ENCODE assay signal across 26 cellular contexts in genomic region chr14:88802596-88802995, GRCh38. TPM values are rescaled to one million over a fixed set of nuclear protein-coding genes. Genes with fewer than 3 reads are reported as not detected.
A peak's percentile ranks its signal among the peaks of the same experiment; 100 is the strongest.
DNase-seq lines count a peak whose midpoint lies in the region; ATAC-seq, FAIRE-seq and TF ChIP-seq lines count a peak whose summit lies in the region.
"Had no signal": no experiment of that assay in that cellular context is flagged by ENCODE, and none has a peak within 500 bp of the region (broad histone marks: within the 10 kb centered on the region; RNA-seq: fewer than 3 reads in every experiment).

No MANE protein-coding gene starts in this region.

- intact Hi-C loops in K562 (cut with micrococcal nuclease) = no loop called here
- intact Hi-C loops in lower leg skin (cut with DNase I; ENCODE audit: low total_unique reads) = no loop called here

- TF ChIP-seq CTCF in K562 (IDR thresholded peaks at IDR 0.05 in 2 of 3, conservative IDR thresholded peaks at IDR 0.05 in 1 of 3; ENCODE audit: insufficient read depth in 2 of 3, low read depth in 1 of 3, low read length in 3 of 3) = no peak
- no peak for TF ChIP-seq CTCF in lower leg skin (IDR thresholded peaks at IDR 0.05)

- CTCF ChIA-PET in K562 (lab: Yijun Ruan, JAX; ENCODE audit: low intra/inter-chr PET ratio) = no interaction called here

- POLR2A ChIA-PET in K562 (lab: Yijun Ruan, JAX) = no interaction called here

- no peak overlapping the region for H3K4me2 ChIP-seq in K562 (ENCODE audit: insufficient read depth, low read length)
- H3K4me2 ChIP-seq: A549, PC-9 had no signal

- no peak overlapping the region for H3K4me3 ChIP-seq in K562
- no peak overlapping the region for H3K4me3 ChIP-seq in lower leg skin (ENCODE audit: low read depth, poor library complexity, severe bottlenecking)
- H3K4me3 ChIP-seq: A549, PC-9, SJSA1 had no signal

- H3K9me3 ChIP-seq in K562 (replicated peaks; ENCODE audit: control insufficient read depth, insufficient read depth, low read depth, low read length) = no peaks in the 10 kb centered on the region
- H3K9me3 ChIP-seq: A549, SJSA1 had no signal

- H3K79me2 ChIP-seq in K562 (ENCODE audit: control insufficient read depth, insufficient read depth, low read length) = no peaks in the 10 kb centered on the region

- H3K27ac ChIP-seq in K562 (ENCODE audit: extremely low read depth, low read depth, low read length) = no peak overlapping the region
- H3K27ac ChIP-seq: A549, HL-60, PC-9, SJSA1 had no signal

- in situ Hi-C loops in K562 (cut with MboI) = no loop called here

- no peaks in the 10 kb centered on the region for H3K27me3 ChIP-seq in K562 (ENCODE audit: control insufficient read depth in 2 of 2, insufficient read depth in 2 of 2, low read length in 2 of 2)
- H3K27me3 ChIP-seq: SJSA1 had no signal

- no peak for TF ChIP-seq POLR2A in K562 (conservative IDR thresholded peaks at IDR 0.05)
- TF ChIP-seq POLR2A in GM12892 (IDR thresholded peaks at IDR 0.05; ENCODE audit: low read depth, low read length) = no peak
- no peak for TF ChIP-seq POLR2A in lower leg skin (IDR thresholded peaks at IDR 0.05)

- H3K4me1 ChIP-seq in K562 (replicated peaks in 1 of 2; ENCODE audit: control insufficient read depth in 2 of 2, insufficient read depth in 2 of 2, low read length in 2 of 2) = no peaks in the 10 kb centered on the region; a peak in 1 of 5 replicates
- H3K4me1 ChIP-seq: A549, SJSA1 had no signal

- no peak for TF ChIP-seq RAD21 in K562 (CRISPR knock-in tag; conservative IDR thresholded peaks at IDR 0.05 in 1 of 2, IDR thresholded peaks at IDR 0.05 in 1 of 2)

- no TSS peak for BruUV-seq in K562 (replicated peaks; lab: Mats Ljungman, UMichigan)

- DNase-seq in NCI-H748 (lab: John Stamatoyannopoulos, UW; ENCODE audit: unreplicated experiment) (peak; percentile 64), NCI-H748 treated with DMSO at 0.1 percent for 48 hours (lab: John Stamatoyannopoulos, UW) (no peak), NCI-H1930 (lab: John Stamatoyannopoulos, UW) (peak; percentile 24 to 40), K562 (ENCODE audit: extremely low read depth in 1 of 4, low spot score in 3 of 4) (no peak), GM12892 (ENCODE audit: insufficient read length) (no peak), lower leg skin (ENCODE audit: low spot score in 2 of 2) (no peak), SHP77 treated with DMSO at 0.1 percent for 48 hours (lab: John Stamatoyannopoulos, UW) (no peak)
- DNase-seq: C1 segment of cervical spinal cord; CD4-positive, alpha-beta memory T cell; COR-L47; DMS79 treated with DMSO at 0.1 percent for 48 hours; GF-D8; HCEC 1CT; KBM-7; MV-4-11; NCI-H1105; NCI-H1436 treated with DMSO at 0.1 percent for 48 hours; NCI-H2029 treated with DMSO at 0.1 percent for 48 hours; PC-9; T-helper 2 cell had no signal

- H3K36me3 ChIP-seq in K562 (ENCODE audit: control insufficient read depth, insufficient read depth, low read length) = no peaks in the 10 kb centered on the region
- H3K36me3 ChIP-seq: SJSA1 had no signal

- no peaks in the 10 kb centered on the region for H4K20me1 ChIP-seq in K562 (replicated peaks; ENCODE audit: control insufficient read depth, insufficient read depth, low read length)

- 11% methylated on average over 3 of the region's 6 CpGs for WGBS in K562 (ENCODE audit: insufficient coverage, low coverage, missing lambda C conversion rate)
- 70 to 73% methylated on average over 6 of the region's 6 CpGs for WGBS in lower leg skin, 2 donors

- ATAC-seq in K562 = no peak; the same call in 2 of the 3 replicates
- ATAC-seq: A549, Right ventricle myocardium inferior had no signal

- no peak overlapping the region for H3K9ac ChIP-seq in K562 (ENCODE audit: insufficient read depth in 1 of 2, low read depth in 2 of 2, low read length in 2 of 2)

- no peaks in the 10 kb centered on the region for H3K9me1 ChIP-seq in K562 (ENCODE audit: control insufficient read depth, insufficient read depth, low read length)

- H2AFZ ChIP-seq in K562 (ENCODE audit: low read depth, low read length) = peak overlapping the region; percentile 59
- H2AFZ ChIP-seq: PC-9 had no signal

- FAIRE-seq in K562 (lab: Jason Lieb, UNC) (no peak), GM12892 (lab: Jason Lieb, UNC) (no peak)
- FAIRE-seq: A549, GM12891, H1 had no signal

- TF ChIP-seq EP300 in K562 (IDR thresholded peaks at IDR 0.05; ENCODE audit: low read length) = no peak

TF ChIP-seq in K562, 482 proteins besides CTCF, POLR2A, EP300 and RAD21 (continues in another document):
- TF ChIP-seq ERF (CRISPR knock-in tag; IDR thresholded peaks at IDR 0.05) = no peak
- no peak for TF ChIP-seq E2F6 (IDR thresholded peaks at IDR 0.05; ENCODE audit: borderline replicate concordance in 1 of 2, extremely low read depth in 1 of 2, insufficient read depth in 1 of 2, insufficient read length in 1 of 2, low read depth in 1 of 2, low read length in 1 of 2, poor library complexity in 1 of 2, severe bottlenecking in 1 of 2)
- no peak for TF ChIP-seq ZZZ3 (IDR thresholded peaks at IDR 0.05)
- no peak for TF ChIP-seq BCOR (IDR thresholded peaks at IDR 0.05)
- no peak for TF ChIP-seq ZNF280B (CRISPR knock-in tag; IDR thresholded peaks at IDR 0.05)
- TF ChIP-seq CREBBP (IDR thresholded peaks at IDR 0.05; ENCODE audit: low read depth, low read length) = no peak
- no peak for TF ChIP-seq ZNF445 (CRISPR knock-in tag; IDR thresholded peaks at IDR 0.05; ENCODE audit: low read depth)

RNA-seq across cellular contexts. Expression of gene EML5, which starts 9.8 kb away (rescaled TPM):
- 0.28 and 0.67 TPM in 2 replicates for total RNA-seq in K562 (2011; cell fraction: chromatin; rRNA removed; ENCODE audit: low replicate concordance)
- total RNA-seq in K562 (2011; cell fraction: nucleolus; rRNA removed) = 0.13 and 0.33 TPM in 2 replicates
- total RNA-seq in K562 (2011; cell fraction: nucleoplasm; rRNA removed) = 0.23 and 0.51 TPM in 2 replicates
- total RNA-seq in K562 (2014; rRNA removed) = 0.23 and 0.24 TPM in 2 replicates
- total RNA-seq in K562 (2014; rRNA removed; fragmentation: Illumina TruSeq; extraction: Trizol) = 0.29 TPM in 2 replicates
- 0.26 and 0.33 TPM in 2 replicates for total RNA-seq in K562 (2015; rRNA removed; fragmentation: Illumina TruSeq; extraction: Trizol)
- 0.18 and 0.22 TPM in 2 replicates for total RNA-seq in K562 (2021)
- polyA plus RNA-seq in K562 (2011; rRNA removed) = 0.15 and 0.17 TPM in 2 replicates
- 0.03 and 0.07 TPM in 2 replicates for polyA plus RNA-seq in K562 (2011; cell fraction: cytosol; rRNA removed)
- polyA plus RNA-seq in K562 (2011; cell fraction: nucleus; rRNA removed) = 0.14 and 0.16 TPM in 2 replicates
- polyA plus RNA-seq in K562 (2012) = 0.14 and 0.32 TPM in 2 replicates
- polyA plus RNA-seq in K562 (2014; fragmentation: Illumina TruSeq; extraction: Trizol) = 0.04 and 0.19 TPM in 2 replicates
- polyA plus RNA-seq in K562 (2014; fragmentation: Nextera tagmentation; extraction: Ambion mirVana) = under 1 TPM; 0.06 to 0.08 TPM
- 0.27 and 0.34 TPM in 2 replicates for polyA plus RNA-seq in K562 (2014; rRNA removed)
- 0.46 and 1.0 TPM in 2 replicates for polyA minus RNA-seq in K562 (2011; rRNA and poly(A)+ RNA removed)
- polyA minus RNA-seq in K562 (2011; cell fraction: cytosol; rRNA and poly(A)+ RNA removed) = 0.36 TPM in 1 of 2 replicates, not detected in the other
- 0.40 and 0.56 TPM in 2 replicates for polyA minus RNA-seq in K562 (2011; cell fraction: nucleus; rRNA and poly(A)+ RNA removed)
- not detected for polyA plus RNA-seq in GM12892 (2012; ENCODE audit: missing spikeins)
- under 1 TPM; 0.17 to 0.62 (median 0.56) TPM for total RNA-seq in lower leg skin
- total RNA-seq: SJSA1 had no signal

RNA-seq across cellular contexts. Expression of gene TTC8, which starts 21.9 kb away (rescaled TPM):
- 6.5 and 14.2 TPM in 2 replicates for total RNA-seq in K562 (2011; cell fraction: chromatin; rRNA removed; ENCODE audit: low replicate concordance)
- 4.5 and 4.7 TPM in 2 replicates for total RNA-seq in K562 (2011; cell fraction: nucleolus; rRNA removed)
- 3.4 and 4.7 TPM in 2 replicates for total RNA-seq in K562 (2011; cell fraction: nucleoplasm; rRNA removed)
- 7.1 and 7.5 TPM in 2 replicates for total RNA-seq in K562 (2014; rRNA removed)
- 7.3 and 9.2 TPM in 2 replicates for total RNA-seq in K562 (2014; rRNA removed; fragmentation: Illumina TruSeq; extraction: Trizol)
- total RNA-seq in K562 (2015; rRNA removed; fragmentation: Illumina TruSeq; extraction: Trizol) = 6.9 and 8.3 TPM in 2 replicates
- total RNA-seq in K562 (2021) = 8.1 and 9.6 TPM in 2 replicates
- 17.9 and 22.7 TPM in 2 replicates for polyA plus RNA-seq in K562 (2011; rRNA removed)
- polyA plus RNA-seq in K562 (2011; cell fraction: cytosol; rRNA removed) = 11.9 and 16.8 TPM in 2 replicates
- 14.7 and 18.8 TPM in 2 replicates for polyA plus RNA-seq in K562 (2011; cell fraction: nucleus; rRNA removed)
- polyA plus RNA-seq in K562 (2012) = 7.5 and 7.7 TPM in 2 replicates
- 9.3 and 13.2 TPM in 2 replicates for polyA plus RNA-seq in K562 (2014; fragmentation: Illumina TruSeq; extraction: Trizol)
- 10 to 100 TPM in 1 of 2 experiments, 1 to 10 TPM in 1; 8.0 to 11.8 TPM for polyA plus RNA-seq in K562 (2014; fragmentation: Nextera tagmentation; extraction: Ambion mirVana)
- 10.6 and 12.4 TPM in 2 replicates for polyA plus RNA-seq in K562 (2014; rRNA removed)
- polyA minus RNA-seq in K562 (2011; rRNA and poly(A)+ RNA removed) = 14.0 and 14.1 TPM in 2 replicates
- 4.3 and 8.5 TPM in 2 replicates for polyA minus RNA-seq in K562 (2011; cell fraction: cytosol; rRNA and poly(A)+ RNA removed)
- 5.1 and 13.0 TPM in 2 replicates for polyA minus RNA-seq in K562 (2011; cell fraction: nucleus; rRNA and poly(A)+ RNA removed)
- polyA plus RNA-seq in GM12892 (2012; ENCODE audit: missing spikeins) = 2.8 TPM
- total RNA-seq in lower leg skin = 10 to 100 TPM; 11.6 to 18.6 (median 17.9) TPM

Comparison
In these comparisons a context has a peak if more than half of its experiments do, and no peak if none do; other contexts are left out.
1. DNase-seq: peak in NCI-H748 (single experiment) and NCI-H1930 (2 of 2); none in NCI-H748 treated with DMSO at 0.1 percent for 48 hours (single experiment), K562 (0 of 4), GM12892 (single experiment), lower leg skin (0 of 2) and SHP77 treated with DMSO at 0.1 percent for 48 hours (single experiment).